Comparison of ENCODE assay signal across 1 cellular context in the genomic region with DNA sequence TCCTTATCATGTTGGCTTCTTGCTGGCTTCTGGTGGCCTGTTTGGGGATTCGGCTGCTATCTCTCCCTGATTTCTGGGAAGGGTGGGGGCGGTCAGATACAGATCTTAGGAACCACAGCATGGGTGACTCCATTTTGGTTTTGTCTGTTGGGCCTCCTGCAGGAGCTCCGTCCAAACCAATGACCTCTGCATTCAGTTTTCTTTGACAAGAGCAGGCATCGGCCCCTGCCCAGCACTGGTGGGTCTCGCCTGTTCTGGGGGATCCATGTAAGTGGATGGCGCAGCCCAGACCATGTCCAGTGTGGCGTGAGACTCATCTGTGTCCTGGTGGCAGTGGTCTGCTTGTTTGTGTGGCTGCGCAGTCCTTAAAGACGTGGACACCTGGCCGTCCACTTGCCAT.
A peak's percentile ranks its signal among the peaks of the same experiment; 100 is the strongest.
TF ChIP-seq lines count a peak whose summit lies in the region.

No MANE protein-coding gene starts in this region.

TF ChIP-seq in K562, 482 proteins besides CTCF, POLR2A, EP300 and RAD21 (continues in another document):
- TF ChIP-seq XRCC5 (IDR thresholded peaks at IDR 0.05; ENCODE audit: low read depth, low read length) (no peak), NFE2L1 (tag; IDR thresholded peaks at IDR 0.05; ENCODE audit: borderline replicate concordance, low read depth) (peak; percentile 58), CSDE1 (IDR thresholded peaks at IDR 0.05) (no peak), HDAC6 (IDR thresholded peaks at IDR 0.05; ENCODE audit: low read depth, low read length) (no peak), ZNF740 (CRISPR knock-in tag; IDR thresholded peaks at IDR 0.05) (no peak), ZNF740 (tag; IDR thresholded peaks at IDR 0.05) (peak in 1 of 2 experiments; percentile 88; a peak in 2 of 4 replicates), ARID1B (IDR thresholded peaks at IDR 0.05) (0 out of 2 replicates have a peak, but pooled peaks have one; percentile 27), ARNT (IDR thresholded peaks at IDR 0.05) (no peak), NR2C2 (CRISPR knock-in tag; IDR thresholded peaks at IDR 0.05) (no peak), NR2C2 (tag; IDR thresholded peaks at IDR 0.05) (peak; percentile 41; the same call in 1 of the 2 replicates), RAD51 (IDR thresholded peaks at IDR 0.05; ENCODE audit: borderline replicate concordance, low read depth) (no peak), ZFP30 (CRISPR knock-in tag; IDR thresholded peaks at IDR 0.05; ENCODE audit: borderline replicate concordance) (no peak), PYGO2 (tag; IDR thresholded peaks at IDR 0.05) (peak; percentile 61), DMBX1 (CRISPR knock-in tag; IDR thresholded peaks at IDR 0.05; ENCODE audit: borderline replicate concordance) (peak; percentile 93), GTF2F1 (IDR thresholded peaks at IDR 0.05; ENCODE audit: low read depth, low read length) (no peak), CREB5 (CRISPR knock-in tag; IDR thresholded peaks at IDR 0.05) (peak; percentile 72; the same call in 1 of the 2 replicates), ETV5 (CRISPR knock-in tag; IDR thresholded peaks at IDR 0.05; ENCODE audit: low read depth) (no peak), ZNF830 (CRISPR knock-in tag; IDR thresholded peaks at IDR 0.05) (peak; percentile 97), HMGN3 (IDR thresholded peaks at IDR 0.05; ENCODE audit: borderline replicate concordance, extremely low read depth, insufficient read length, low read depth, low read length) (no peak), ZNF175 (CRISPR knock-in tag; IDR thresholded peaks at IDR 0.05; ENCODE audit: low read depth) (peak; percentile 92), CCAR2 (IDR thresholded peaks at IDR 0.05; ENCODE audit: low read depth, low read length) (no peak), ZNF311 (CRISPR knock-in tag; IDR thresholded peaks at IDR 0.05) (peak; percentile 91), BRF2 (IDR thresholded peaks at IDR 0.05; ENCODE audit: borderline replicate concordance, insufficient read depth, insufficient read length) (no peak), RBM15 (IDR thresholded peaks at IDR 0.05; ENCODE audit: insufficient read depth, low read length) (no peak), TCF7L2 (IDR thresholded peaks at IDR 0.05; ENCODE audit: low read depth, low read length) (no peak), OTX1 (CRISPR knock-in tag; IDR thresholded peaks at IDR 0.05) (no peak; the same call in 1 of the 2 replicates), NFRKB (IDR thresholded peaks at IDR 0.05; ENCODE audit: low read depth) (no peak), TCF15 (CRISPR knock-in tag; IDR thresholded peaks at IDR 0.05) (peak; percentile 89), GABPB2 (CRISPR knock-in tag; conservative IDR thresholded peaks at IDR 0.05) (no peak), TEAD1 (CRISPR knock-in tag; IDR thresholded peaks at IDR 0.05) (peak in 1 of 2 experiments; percentile 95; a peak in 2 of 4 replicates), DDX20 (tag; IDR thresholded peaks at IDR 0.05; ENCODE audit: low read depth) (peak; percentile 86), ZNF76 (CRISPR knock-in tag; IDR thresholded peaks at IDR 0.05; ENCODE audit: borderline replicate concordance) (peak; percentile 97), ZNF79 (CRISPR knock-in tag; IDR thresholded peaks at IDR 0.05; ENCODE audit: low read depth) (peak; percentile 83), IRF1 (CRISPR knock-in tag; IDR thresholded peaks at IDR 0.05; ENCODE audit: borderline replicate concordance) (no peak), MAFG (tag; conservative IDR thresholded peaks at IDR 0.05) (no peak), ZFP36 (IDR thresholded peaks at IDR 0.05; ENCODE audit: low read depth, low read length, partially characterized antibody) (no peak), ZNF165 (CRISPR knock-in tag; IDR thresholded peaks at IDR 0.05; ENCODE audit: borderline replicate concordance) (peak; percentile 84; the same call in 1 of the 2 replicates), RNF219 (CRISPR knock-in tag; IDR thresholded peaks at IDR 0.05) (peak; percentile 83; the same call in 1 of the 2 replicates), MAZ (CRISPR knock-in tag; conservative IDR thresholded peaks at IDR 0.05 in 1 of 2, IDR thresholded peaks at IDR 0.05 in 1 of 2) (peak in 1 of 2 experiments; percentile 58; a peak in 2 of 4 replicates), NELFE (IDR thresholded peaks at IDR 0.05; ENCODE audit: insufficient read depth, insufficient read length) (no peak), ZNF184 (CRISPR knock-in tag; IDR thresholded peaks at IDR 0.05) (no peak), ZNF639 (CRISPR knock-in tag; conservative IDR thresholded peaks at IDR 0.05 in 1 of 2, IDR thresholded peaks at IDR 0.05 in 1 of 2) (peak in 1 of 2 experiments; percentile 92; a peak in 2 of 4 replicates), ZNF280B (CRISPR knock-in tag; IDR thresholded peaks at IDR 0.05) (peak; percentile 66; the same call in 1 of the 2 replicates), ZFPM2 (CRISPR knock-in tag; IDR thresholded peaks at IDR 0.05) (no peak), ZBTB8A (IDR thresholded peaks at IDR 0.05; ENCODE audit: partially characterized antibody) (no peak), RCOR1 (IDR thresholded peaks at IDR 0.05; ENCODE audit: borderline replicate concordance in 1 of 2, low read depth in 2 of 2, low read length in 2 of 2) (peak in 1 of 2 experiments; percentile 81; a peak in 2 of 4 replicates), PHB2 (IDR thresholded peaks at IDR 0.05; ENCODE audit: low read depth) (no peak), ZNF133 (CRISPR knock-in tag; IDR thresholded peaks at IDR 0.05) (peak; percentile 96), TEAD2 (tag; IDR thresholded peaks at IDR 0.05) (0 out of 2 replicates have a peak, but pooled peaks have one; percentile 45)
- TF ChIP-seq, protein P1, sequence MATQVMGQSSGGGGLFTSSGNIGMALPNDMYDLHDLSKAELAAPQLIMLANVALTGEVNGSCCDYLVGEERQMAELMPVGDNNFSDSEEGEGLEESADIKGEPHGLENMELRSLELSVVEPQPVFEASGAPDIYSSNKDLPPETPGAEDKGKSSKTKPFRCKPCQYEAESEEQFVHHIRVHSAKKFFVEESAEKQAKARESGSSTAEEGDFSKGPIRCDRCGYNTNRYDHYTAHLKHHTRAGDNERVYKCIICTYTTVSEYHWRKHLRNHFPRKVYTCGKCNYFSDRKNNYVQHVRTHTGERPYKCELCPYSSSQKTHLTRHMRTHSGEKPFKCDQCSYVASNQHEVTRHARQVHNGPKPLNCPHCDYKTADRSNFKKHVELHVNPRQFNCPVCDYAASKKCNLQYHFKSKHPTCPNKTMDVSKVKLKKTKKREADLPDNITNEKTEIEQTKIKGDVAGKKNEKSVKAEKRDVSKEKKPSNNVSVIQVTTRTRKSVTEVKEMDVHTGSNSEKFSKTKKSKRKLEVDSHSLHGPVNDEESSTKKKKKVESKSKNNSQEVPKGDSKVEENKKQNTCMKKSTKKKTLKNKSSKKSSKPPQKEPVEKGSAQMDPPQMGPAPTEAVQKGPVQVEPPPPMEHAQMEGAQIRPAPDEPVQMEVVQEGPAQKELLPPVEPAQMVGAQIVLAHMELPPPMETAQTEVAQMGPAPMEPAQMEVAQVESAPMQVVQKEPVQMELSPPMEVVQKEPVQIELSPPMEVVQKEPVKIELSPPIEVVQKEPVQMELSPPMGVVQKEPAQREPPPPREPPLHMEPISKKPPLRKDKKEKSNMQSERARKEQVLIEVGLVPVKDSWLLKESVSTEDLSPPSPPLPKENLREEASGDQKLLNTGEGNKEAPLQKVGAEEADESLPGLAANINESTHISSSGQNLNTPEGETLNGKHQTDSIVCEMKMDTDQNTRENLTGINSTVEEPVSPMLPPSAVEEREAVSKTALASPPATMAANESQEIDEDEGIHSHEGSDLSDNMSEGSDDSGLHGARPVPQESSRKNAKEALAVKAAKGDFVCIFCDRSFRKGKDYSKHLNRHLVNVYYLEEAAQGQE (CRISPR knock-in tag; IDR thresholded peaks at IDR 0.05; ENCODE audit: low read depth), result no peak
- TF ChIP-seq, protein P2, sequence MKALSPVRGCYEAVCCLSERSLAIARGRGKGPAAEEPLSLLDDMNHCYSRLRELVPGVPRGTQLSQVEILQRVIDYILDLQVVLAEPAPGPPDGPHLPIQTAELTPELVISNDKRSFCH (CRISPR knock-in tag; IDR thresholded peaks at IDR 0.05), result no peak
- TF ChIP-seq, protein P2 (tag; IDR thresholded peaks at IDR 0.05), result peak; percentile 97
- TF ChIP-seq, protein P3, sequence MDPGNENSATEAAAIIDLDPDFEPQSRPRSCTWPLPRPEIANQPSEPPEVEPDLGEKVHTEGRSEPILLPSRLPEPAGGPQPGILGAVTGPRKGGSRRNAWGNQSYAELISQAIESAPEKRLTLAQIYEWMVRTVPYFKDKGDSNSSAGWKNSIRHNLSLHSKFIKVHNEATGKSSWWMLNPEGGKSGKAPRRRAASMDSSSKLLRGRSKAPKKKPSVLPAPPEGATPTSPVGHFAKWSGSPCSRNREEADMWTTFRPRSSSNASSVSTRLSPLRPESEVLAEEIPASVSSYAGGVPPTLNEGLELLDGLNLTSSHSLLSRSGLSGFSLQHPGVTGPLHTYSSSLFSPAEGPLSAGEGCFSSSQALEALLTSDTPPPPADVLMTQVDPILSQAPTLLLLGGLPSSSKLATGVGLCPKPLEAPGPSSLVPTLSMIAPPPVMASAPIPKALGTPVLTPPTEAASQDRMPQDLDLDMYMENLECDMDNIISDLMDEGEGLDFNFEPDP (CRISPR knock-in tag; IDR thresholded peaks at IDR 0.05), result no peak
